ENCODE assay signal across 8 cellular contexts in the genomic region with DNA sequence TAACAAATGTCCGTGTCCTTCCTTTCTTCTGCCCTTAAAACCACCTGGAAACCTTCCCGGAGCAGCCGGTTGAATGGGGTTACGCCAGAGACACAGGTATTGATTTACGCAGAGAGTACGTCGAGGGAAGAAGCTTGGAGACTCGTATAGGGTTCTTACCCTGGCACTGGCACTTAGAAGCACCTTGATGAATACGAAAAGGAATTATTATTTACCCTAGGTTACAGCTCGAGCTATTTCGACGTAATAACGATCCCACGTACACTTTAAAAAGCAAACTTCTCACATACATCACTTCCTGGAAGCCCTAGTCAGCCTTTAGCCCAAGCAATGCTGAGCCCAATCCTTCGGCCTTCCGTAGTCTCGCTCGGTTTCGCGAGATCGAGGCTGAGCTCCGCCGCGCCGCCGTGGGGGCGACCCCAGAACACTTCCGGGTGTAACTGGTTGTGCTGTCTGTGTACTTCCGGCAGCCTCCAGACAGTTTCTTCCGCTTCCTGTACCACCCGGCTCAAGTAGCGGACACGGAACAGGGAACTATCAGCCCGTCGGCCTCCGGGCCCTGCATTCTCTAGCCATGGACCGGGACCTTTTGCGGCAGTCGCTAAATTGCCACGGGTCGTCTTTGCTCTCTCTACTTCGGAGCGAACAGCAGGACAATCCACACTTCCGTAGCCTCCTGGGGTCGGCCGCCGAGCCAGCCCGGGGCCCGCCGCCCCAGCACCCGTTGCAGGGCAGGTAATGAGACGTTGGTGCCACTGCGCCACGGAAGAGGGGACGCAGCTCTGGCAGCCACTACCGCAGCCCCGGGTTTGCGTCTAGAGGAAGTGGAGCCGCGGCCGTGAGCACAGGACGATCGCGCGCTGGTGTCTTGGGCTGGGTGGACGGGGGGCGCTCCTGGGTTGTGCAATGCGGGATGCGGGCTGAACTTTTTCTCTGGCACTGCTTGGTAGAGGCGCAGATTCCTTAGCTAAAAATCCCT.
DNase-seq lines count a peak whose midpoint lies in the region; ATAC-seq and FAIRE-seq lines count a peak whose summit lies in the region.

A gene with protein sequence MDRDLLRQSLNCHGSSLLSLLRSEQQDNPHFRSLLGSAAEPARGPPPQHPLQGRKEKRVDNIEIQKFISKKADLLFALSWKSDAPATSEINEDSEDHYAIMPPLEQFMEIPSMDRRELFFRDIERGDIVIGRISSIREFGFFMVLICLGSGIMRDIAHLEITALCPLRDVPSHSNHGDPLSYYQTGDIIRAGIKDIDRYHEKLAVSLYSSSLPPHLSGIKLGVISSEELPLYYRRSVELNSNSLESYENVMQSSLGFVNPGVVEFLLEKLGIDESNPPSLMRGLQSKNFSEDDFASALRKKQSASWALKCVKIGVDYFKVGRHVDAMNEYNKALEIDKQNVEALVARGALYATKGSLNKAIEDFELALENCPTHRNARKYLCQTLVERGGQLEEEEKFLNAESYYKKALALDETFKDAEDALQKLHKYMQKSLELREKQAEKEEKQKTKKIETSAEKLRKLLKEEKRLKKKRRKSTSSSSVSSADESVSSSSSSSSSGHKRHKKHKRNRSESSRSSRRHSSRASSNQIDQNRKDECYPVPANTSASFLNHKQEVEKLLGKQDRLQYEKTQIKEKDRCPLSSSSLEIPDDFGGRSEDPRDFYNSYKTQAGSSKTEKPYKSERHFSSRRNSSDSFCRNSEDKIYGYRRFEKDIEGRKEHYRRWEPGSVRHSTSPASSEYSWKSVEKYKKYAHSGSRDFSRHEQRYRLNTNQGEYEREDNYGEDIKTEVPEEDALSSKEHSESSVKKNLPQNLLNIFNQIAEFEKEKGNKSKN (plus strand): TSS at position 476 of the 979 bp plus-strand sequence. CDS start 99 bp downstream, at position 575.

- peak; percentile 62 for FAIRE-seq in islet of Langerhans (lab: Jason Lieb, UNC)

- ATAC-seq in GM18909 (IDR thresholded peaks at IDR 0.05; ENCODE audit: poor library complexity, unreplicated experiment) (peak; percentile 99), HG03175 (IDR thresholded peaks at IDR 0.05; ENCODE audit: unreplicated experiment) (peak; percentile 97)

- DNase-seq in AG08396 (ENCODE audit: low spot score) (peak; percentile 94), NCI-H345 (lab: John Stamatoyannopoulos, UW) (peak; percentile 96)
- DNase-seq in activated CD4-positive, CD25-positive, alpha-beta regulatory T cell (lab: John Stamatoyannopoulos, UW): peak; percentile 82 to 86 (median 82)
- DNase-seq in central memory CD4-positive, alpha-beta T cell: peak; percentile 92
- peak; percentile 90 for DNase-seq in stimulated activated CD4-positive, alpha-beta T cell treated with anti-CD3 and anti-CD28 coated beads, Interleukin-12 subunit alpha, Interleukin-12 subunit beta, amount 100 ng/mL, for 4 hours

Comparison
In these comparisons a context has a peak if more than half of its experiments do, and no peak if none do; other contexts are left out.
1. Peak in every context shown above with its lines: DNase-seq and ATAC-seq.